In the genomic region with DNA sequence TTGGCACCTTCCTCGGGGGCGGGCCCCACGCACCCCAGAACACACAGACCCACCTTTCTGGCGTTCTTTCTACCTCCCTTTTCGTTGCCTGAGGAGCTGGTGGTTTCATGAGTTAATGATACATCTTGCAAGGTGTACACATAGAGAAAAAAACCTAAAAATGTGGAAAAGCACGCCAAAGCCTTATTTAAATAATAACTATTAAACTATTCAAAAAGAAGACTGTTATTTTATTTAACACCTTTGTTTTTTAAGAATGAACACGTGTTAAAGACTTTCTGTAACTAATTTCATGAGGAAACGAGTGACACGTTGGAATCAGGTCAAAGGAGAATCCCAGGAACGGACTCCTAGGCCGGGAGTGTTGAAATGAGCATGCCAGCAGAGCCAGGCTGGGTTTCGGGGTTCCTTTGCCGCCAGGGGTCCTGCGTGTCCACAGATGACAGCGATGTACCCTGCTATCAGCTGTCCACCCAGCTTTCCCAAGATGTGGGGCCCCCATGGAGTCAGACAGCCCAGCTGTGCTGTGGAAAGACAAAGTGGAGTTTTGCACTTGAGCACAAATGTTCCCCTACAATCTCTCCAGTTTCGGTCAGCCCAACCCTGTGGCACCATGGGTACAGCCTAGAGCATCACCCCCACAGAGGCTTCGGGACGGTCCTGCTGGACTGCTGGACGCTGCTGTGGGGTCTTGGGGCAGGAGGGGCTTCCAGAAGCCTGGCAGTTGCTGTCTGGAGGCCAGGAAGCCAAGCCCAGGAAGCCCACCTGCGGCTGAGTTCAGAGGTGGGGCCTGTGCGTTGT, we compare ENCODE assay signal across 1 cellular context.
TF ChIP-seq lines count a peak whose summit lies in the region.

No MANE protein-coding gene starts in this region.

TF ChIP-seq in HepG2, 621 proteins besides CTCF, POLR2A, EP300 and RAD21 (continued from another document and continues in another):
- TF ChIP-seq ZNF407 (CRISPR knock-in tag; IDR thresholded peaks at IDR 0.05; ENCODE audit: not compliant biosample characterization) (no peak), MAFK (conservative IDR thresholded peaks at IDR 0.05 in 1 of 2, IDR thresholded peaks at IDR 0.05 in 1 of 2; ENCODE audit: low read length in 2 of 2) (no peak), PHF5A (CRISPR knock-in tag; IDR thresholded peaks at IDR 0.05; ENCODE audit: low read depth, unreplicated experiment) (peak; percentile 89), SRSF1 (optimal IDR thresholded peaks at IDR 0.05; ENCODE audit: low read depth, low read length) (peak; percentile 68), ZNF605 (CRISPR knock-in tag; IDR thresholded peaks at IDR 0.05) (no peak), SOX13 (IDR thresholded peaks at IDR 0.05) (no peak), SOX13 (CRISPR knock-in tag; conservative IDR thresholded peaks at IDR 0.05 in 1 of 2, IDR thresholded peaks at IDR 0.05 in 1 of 2) (no peak), SMC3 (IDR thresholded peaks at IDR 0.05; ENCODE audit: low read length) (no peak), ZNF589 (CRISPR knock-in tag; conservative IDR thresholded peaks at IDR 0.05) (0 out of 2 replicates have a peak, but pooled peaks have one; percentile 17), ZNF431 (CRISPR knock-in tag; IDR thresholded peaks at IDR 0.05; ENCODE audit: borderline replicate concordance, low read depth) (no peak), SRSF9 (IDR thresholded peaks at IDR 0.05; ENCODE audit: borderline replicate concordance, insufficient read depth, low read depth, low read length, poor library complexity, severe bottlenecking) (no peak), ZSCAN29 (CRISPR knock-in tag; conservative IDR thresholded peaks at IDR 0.05) (no peak), NKX3-1 (CRISPR knock-in tag; IDR thresholded peaks at IDR 0.05) (0 out of 2 replicates have a peak, but pooled peaks have one; percentile 67), CCDC6 (CRISPR knock-in tag; IDR thresholded peaks at IDR 0.05) (peak; percentile 73; the same call in 1 of the 2 replicates), GABPB1 (CRISPR knock-in tag; IDR thresholded peaks at IDR 0.05) (peak; percentile 33; the same call in 1 of the 2 replicates), KAT7 (CRISPR knock-in tag; IDR thresholded peaks at IDR 0.05; ENCODE audit: borderline replicate concordance) (no peak), GATAD1 (CRISPR knock-in tag; IDR thresholded peaks at IDR 0.05) (no peak), ZNF20 (CRISPR knock-in tag; IDR thresholded peaks at IDR 0.05) (no peak)
- TF ChIP-seq, protein P1, sequence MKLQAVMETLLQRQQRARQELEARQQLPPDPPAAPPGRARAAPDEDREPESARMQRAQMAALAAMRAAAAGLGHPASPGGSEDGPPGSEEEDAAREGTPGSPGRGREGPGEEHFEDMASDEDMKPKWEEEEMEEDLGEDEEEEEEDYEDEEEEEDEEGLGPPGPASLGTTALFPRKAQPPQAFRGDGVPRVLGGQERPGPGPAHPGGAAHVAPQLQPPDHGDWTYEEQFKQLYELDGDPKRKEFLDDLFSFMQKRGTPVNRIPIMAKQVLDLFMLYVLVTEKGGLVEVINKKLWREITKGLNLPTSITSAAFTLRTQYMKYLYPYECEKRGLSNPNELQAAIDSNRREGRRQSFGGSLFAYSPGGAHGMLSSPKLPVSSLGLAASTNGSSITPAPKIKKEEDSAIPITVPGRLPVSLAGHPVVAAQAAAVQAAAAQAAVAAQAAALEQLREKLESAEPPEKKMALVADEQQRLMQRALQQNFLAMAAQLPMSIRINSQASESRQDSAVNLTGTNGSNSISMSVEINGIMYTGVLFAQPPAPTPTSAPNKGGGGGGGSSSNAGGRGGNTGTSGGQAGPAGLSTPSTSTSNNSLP (IDR thresholded peaks at IDR 0.05; ENCODE audit: low read depth, low read length) = no peak
- TF ChIP-seq, protein P2, sequence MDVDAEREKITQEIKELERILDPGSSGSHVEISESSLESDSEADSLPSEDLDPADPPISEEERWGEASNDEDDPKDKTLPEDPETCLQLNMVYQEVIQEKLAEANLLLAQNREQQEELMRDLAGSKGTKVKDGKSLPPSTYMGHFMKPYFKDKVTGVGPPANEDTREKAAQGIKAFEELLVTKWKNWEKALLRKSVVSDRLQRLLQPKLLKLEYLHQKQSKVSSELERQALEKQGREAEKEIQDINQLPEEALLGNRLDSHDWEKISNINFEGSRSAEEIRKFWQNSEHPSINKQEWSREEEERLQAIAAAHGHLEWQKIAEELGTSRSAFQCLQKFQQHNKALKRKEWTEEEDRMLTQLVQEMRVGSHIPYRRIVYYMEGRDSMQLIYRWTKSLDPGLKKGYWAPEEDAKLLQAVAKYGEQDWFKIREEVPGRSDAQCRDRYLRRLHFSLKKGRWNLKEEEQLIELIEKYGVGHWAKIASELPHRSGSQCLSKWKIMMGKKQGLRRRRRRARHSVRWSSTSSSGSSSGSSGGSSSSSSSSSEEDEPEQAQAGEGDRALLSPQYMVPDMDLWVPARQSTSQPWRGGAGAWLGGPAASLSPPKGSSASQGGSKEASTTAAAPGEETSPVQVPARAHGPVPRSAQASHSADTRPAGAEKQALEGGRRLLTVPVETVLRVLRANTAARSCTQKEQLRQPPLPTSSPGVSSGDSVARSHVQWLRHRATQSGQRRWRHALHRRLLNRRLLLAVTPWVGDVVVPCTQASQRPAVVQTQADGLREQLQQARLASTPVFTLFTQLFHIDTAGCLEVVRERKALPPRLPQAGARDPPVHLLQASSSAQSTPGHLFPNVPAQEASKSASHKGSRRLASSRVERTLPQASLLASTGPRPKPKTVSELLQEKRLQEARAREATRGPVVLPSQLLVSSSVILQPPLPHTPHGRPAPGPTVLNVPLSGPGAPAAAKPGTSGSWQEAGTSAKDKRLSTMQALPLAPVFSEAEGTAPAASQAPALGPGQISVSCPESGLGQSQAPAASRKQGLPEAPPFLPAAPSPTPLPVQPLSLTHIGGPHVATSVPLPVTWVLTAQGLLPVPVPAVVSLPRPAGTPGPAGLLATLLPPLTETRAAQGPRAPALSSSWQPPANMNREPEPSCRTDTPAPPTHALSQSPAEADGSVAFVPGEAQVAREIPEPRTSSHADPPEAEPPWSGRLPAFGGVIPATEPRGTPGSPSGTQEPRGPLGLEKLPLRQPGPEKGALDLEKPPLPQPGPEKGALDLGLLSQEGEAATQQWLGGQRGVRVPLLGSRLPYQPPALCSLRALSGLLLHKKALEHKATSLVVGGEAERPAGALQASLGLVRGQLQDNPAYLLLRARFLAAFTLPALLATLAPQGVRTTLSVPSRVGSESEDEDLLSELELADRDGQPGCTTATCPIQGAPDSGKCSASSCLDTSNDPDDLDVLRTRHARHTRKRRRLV (CRISPR knock-in tag; IDR thresholded peaks at IDR 0.05) = no peak
- TF ChIP-seq, protein P3, sequence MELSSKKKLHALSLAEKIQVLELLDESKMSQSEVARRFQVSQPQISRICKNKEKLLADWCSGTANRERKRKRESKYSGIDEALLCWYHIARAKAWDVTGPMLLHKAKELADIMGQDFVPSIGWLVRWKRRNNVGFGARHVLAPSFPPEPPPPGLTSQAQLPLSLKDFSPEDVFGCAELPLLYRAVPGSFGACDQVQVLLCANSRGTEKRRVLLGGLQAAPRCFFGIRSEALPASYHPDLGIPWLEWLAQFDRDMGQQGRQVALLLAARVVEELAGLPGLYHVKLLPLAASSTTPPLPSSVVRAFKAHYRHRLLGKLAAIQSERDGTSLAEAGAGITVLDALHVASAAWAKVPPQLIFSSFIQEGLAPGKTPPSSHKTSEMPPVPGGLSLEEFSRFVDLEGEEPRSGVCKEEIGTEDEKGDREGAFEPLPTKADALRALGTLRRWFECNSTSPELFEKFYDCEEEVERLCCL (CRISPR knock-in tag; IDR thresholded peaks at IDR 0.05; ENCODE audit: borderline replicate concordance) = no peak
- TF ChIP-seq, protein P4, sequence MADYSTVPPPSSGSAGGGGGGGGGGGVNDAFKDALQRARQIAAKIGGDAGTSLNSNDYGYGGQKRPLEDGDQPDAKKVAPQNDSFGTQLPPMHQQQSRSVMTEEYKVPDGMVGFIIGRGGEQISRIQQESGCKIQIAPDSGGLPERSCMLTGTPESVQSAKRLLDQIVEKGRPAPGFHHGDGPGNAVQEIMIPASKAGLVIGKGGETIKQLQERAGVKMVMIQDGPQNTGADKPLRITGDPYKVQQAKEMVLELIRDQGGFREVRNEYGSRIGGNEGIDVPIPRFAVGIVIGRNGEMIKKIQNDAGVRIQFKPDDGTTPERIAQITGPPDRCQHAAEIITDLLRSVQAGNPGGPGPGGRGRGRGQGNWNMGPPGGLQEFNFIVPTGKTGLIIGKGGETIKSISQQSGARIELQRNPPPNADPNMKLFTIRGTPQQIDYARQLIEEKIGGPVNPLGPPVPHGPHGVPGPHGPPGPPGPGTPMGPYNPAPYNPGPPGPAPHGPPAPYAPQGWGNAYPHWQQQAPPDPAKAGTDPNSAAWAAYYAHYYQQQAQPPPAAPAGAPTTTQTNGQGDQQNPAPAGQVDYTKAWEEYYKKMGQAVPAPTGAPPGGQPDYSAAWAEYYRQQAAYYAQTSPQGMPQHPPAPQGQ (CRISPR knock-in tag; IDR thresholded peaks at IDR 0.05; ENCODE audit: borderline replicate concordance) = no peak; the same call in 1 of the 2 replicates
- TF ChIP-seq, protein P5, sequence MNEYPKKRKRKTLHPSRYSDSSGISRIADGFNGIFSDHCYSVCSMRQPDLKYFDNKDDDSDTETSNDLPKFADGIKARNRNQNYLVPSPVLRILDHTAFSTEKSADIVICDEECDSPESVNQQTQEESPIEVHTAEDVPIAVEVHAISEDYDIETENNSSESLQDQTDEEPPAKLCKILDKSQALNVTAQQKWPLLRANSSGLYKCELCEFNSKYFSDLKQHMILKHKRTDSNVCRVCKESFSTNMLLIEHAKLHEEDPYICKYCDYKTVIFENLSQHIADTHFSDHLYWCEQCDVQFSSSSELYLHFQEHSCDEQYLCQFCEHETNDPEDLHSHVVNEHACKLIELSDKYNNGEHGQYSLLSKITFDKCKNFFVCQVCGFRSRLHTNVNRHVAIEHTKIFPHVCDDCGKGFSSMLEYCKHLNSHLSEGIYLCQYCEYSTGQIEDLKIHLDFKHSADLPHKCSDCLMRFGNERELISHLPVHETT (CRISPR knock-in tag; conservative IDR thresholded peaks at IDR 0.05) = 0 out of 2 replicates have a peak, but pooled peaks have one; percentile 43
- TF ChIP-seq, protein P6, sequence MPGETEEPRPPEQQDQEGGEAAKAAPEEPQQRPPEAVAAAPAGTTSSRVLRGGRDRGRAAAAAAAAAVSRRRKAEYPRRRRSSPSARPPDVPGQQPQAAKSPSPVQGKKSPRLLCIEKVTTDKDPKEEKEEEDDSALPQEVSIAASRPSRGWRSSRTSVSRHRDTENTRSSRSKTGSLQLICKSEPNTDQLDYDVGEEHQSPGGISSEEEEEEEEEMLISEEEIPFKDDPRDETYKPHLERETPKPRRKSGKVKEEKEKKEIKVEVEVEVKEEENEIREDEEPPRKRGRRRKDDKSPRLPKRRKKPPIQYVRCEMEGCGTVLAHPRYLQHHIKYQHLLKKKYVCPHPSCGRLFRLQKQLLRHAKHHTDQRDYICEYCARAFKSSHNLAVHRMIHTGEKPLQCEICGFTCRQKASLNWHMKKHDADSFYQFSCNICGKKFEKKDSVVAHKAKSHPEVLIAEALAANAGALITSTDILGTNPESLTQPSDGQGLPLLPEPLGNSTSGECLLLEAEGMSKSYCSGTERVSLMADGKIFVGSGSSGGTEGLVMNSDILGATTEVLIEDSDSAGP (CRISPR knock-in tag; IDR thresholded peaks at IDR 0.05; ENCODE audit: borderline replicate concordance) = peak; percentile 37; the same call in 1 of the 2 replicates
- TF ChIP-seq, protein P7, sequence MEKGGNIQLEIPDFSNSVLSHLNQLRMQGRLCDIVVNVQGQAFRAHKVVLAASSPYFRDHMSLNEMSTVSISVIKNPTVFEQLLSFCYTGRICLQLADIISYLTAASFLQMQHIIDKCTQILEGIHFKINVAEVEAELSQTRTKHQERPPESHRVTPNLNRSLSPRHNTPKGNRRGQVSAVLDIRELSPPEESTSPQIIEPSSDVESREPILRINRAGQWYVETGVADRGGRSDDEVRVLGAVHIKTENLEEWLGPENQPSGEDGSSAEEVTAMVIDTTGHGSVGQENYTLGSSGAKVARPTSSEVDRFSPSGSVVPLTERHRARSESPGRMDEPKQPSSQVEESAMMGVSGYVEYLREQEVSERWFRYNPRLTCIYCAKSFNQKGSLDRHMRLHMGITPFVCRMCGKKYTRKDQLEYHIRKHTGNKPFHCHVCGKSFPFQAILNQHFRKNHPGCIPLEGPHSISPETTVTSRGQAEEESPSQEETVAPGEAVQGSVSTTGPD (CRISPR knock-in tag; IDR thresholded peaks at IDR 0.05) = no peak
